In genomic region chr6:87672641-87673040, GRCh38 we compare ENCODE assay signal across 2 cellular contexts.
TF ChIP-seq lines count a peak whose summit lies in the region.

No MANE protein-coding gene starts in this region.

TF ChIP-seq in liver, 16 proteins besides CTCF, POLR2A, EP300 and RAD21 (continued from another document):
- TF ChIP-seq REST (IDR thresholded peaks at IDR 0.05): no peak
- TF ChIP-seq EGR1 (IDR thresholded peaks at IDR 0.05; ENCODE audit: low read depth in 2 of 2): no peak

TF ChIP-seq in SK-N-SH, 30 proteins besides CTCF, POLR2A, EP300 and RAD21 (continued from another document):
- TF ChIP-seq PBX3 (IDR thresholded peaks at IDR 0.05) (no peak), FOSL2 (IDR thresholded peaks at IDR 0.05; ENCODE audit: borderline replicate concordance, low read depth) (no peak), MEF2A (IDR thresholded peaks at IDR 0.05; ENCODE audit: borderline replicate concordance, low read depth) (no peak), FOXJ3 (CRISPR knock-in tag; IDR thresholded peaks at IDR 0.05) (no peak), RCOR1 (IDR thresholded peaks at IDR 0.05; ENCODE audit: low read length) (no peak), FOXM1 (IDR thresholded peaks at IDR 0.05; ENCODE audit: low read depth) (no peak), TEAD4 (IDR thresholded peaks at IDR 0.05; ENCODE audit: borderline replicate concordance, insufficient read depth) (no peak)
- TF ChIP-seq, protein P1, sequence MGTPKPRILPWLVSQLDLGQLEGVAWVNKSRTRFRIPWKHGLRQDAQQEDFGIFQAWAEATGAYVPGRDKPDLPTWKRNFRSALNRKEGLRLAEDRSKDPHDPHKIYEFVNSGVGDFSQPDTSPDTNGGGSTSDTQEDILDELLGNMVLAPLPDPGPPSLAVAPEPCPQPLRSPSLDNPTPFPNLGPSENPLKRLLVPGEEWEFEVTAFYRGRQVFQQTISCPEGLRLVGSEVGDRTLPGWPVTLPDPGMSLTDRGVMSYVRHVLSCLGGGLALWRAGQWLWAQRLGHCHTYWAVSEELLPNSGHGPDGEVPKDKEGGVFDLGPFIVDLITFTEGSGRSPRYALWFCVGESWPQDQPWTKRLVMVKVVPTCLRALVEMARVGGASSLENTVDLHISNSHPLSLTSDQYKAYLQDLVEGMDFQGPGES (IDR thresholded peaks at IDR 0.05; ENCODE audit: low read depth, low read length): no peak
- TF ChIP-seq, protein P2, sequence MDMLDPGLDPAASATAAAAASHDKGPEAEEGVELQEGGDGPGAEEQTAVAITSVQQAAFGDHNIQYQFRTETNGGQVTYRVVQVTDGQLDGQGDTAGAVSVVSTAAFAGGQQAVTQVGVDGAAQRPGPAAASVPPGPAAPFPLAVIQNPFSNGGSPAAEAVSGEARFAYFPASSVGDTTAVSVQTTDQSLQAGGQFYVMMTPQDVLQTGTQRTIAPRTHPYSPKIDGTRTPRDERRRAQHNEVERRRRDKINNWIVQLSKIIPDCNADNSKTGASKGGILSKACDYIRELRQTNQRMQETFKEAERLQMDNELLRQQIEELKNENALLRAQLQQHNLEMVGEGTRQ (IDR thresholded peaks at IDR 0.05; ENCODE audit: borderline replicate concordance, low read depth, low read length): no peak
TF ChIP-seq in SK-N-SH: peak in this region for 0.
